In the genomic region with DNA sequence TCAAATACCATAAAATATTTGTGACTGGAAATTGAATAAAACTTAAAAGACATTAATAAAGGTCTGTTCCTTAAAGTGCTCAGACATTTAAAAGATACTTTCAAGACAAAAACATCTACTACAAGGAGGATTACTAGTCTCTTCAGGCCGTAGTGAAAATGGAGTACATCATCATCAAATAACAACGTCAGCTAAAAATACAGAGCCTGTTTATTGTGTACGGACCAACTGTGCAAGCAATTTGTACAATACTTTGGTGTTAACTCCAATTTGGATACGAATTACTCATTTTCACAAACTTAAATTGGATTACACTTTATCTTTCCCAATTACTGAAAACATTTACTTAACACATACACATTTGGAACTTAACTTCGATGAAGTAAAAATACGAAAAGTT, we compare ENCODE assay signal across 8 cellular contexts. TPM values are rescaled to one million over a fixed set of nuclear protein-coding genes. Genes with fewer than 3 reads are reported as not detected.
A peak's percentile ranks its signal among the peaks of the same experiment; 100 is the strongest.
DNase-seq lines count a peak whose midpoint lies in the region; ATAC-seq, FAIRE-seq and TF ChIP-seq lines count a peak whose summit lies in the region.

No MANE protein-coding gene starts in this region.

- no peak overlapping the region for H3K27ac Mint-ChIP-seq in CD4-positive, alpha-beta memory T cell
- H3K27ac Mint-ChIP-seq in naive B cell: no peak overlapping the region

- intact Hi-C loops in CD4-positive, alpha-beta memory T cell (cut with micrococcal nuclease): no loop called here
- intact Hi-C loops in dorsolateral prefrontal cortex (cut with DNase I): loop anchor here in 1 of 2 donors (2.0 kb wide), 1 partner anchor 161 kb away; the partner anchor contains the start of gene RCAN2

- POLR2A ChIA-PET in CD4-positive, alpha-beta memory T cell (lab: Charles Lee; ENCODE audit: partially characterized antibody): no interaction called here

- H3K9me3 Mint-ChIP-seq in CD4-positive, alpha-beta memory T cell: peaks cover 0 to 2% (median 0%) of the 10 kb centered on the region in 8 donors
- no peaks in the 10 kb centered on the region for H3K9me3 Mint-ChIP-seq in naive B cell

- DNase-seq in CD4-positive, alpha-beta memory T cell: no peak
- DNase-seq in LoVo (ENCODE audit: low spot score) (peak; percentile 15), dorsolateral prefrontal cortex (no peak), naive B cell (no peak), frontal cortex (ENCODE audit: low spot score in 2 of 2) (no peak), DMS153 treated with DMSO at 0.1 percent for 48 hours (lab: John Stamatoyannopoulos, UW; ENCODE audit: unreplicated experiment) (no peak), COLO668 (lab: John Stamatoyannopoulos, UW; ENCODE audit: unreplicated experiment) (no peak), omental fat pad (ENCODE audit: low spot score) (no peak)

- peaks cover 17% of the 10 kb centered on the region for H3K4me1 ChIP-seq in CD4-positive, alpha-beta memory T cell (ENCODE audit: insufficient read depth, low read length)

- peak overlapping the region in 6 of 8 donors; percentile 83 to 92 (median 86) for H3K4me3 Mint-ChIP-seq in CD4-positive, alpha-beta memory T cell
- peak overlapping the region in 7 of 8 donors; percentile 81 to 96 (median 88) for H3K4me3 Mint-ChIP-seq in naive B cell

- H3K36me3 Mint-ChIP-seq in CD4-positive, alpha-beta memory T cell: no peaks in the 10 kb centered on the region
- no peaks in the 10 kb centered on the region for H3K36me3 Mint-ChIP-seq in naive B cell

- H3K27me3 ChIP-seq in CD4-positive, alpha-beta memory T cell (ENCODE audit: insufficient read depth, low read length): peaks cover 16% of the 10 kb centered on the region
- no peaks in the 10 kb centered on the region for H3K27me3 ChIP-seq in dorsolateral prefrontal cortex

- H3K27ac ChIP-seq in CD4-positive, alpha-beta memory T cell (ENCODE audit: low read depth, low read length): no peak overlapping the region
- H3K27ac ChIP-seq in dorsolateral prefrontal cortex: peak overlapping the region in 2 of 59 donors; percentile 19 to 95

- peaks cover 25 to 29% of the 10 kb centered on the region in 2 donors for H3K27me3 Mint-ChIP-seq in CD4-positive, alpha-beta memory T cell
- H3K27me3 Mint-ChIP-seq in naive B cell: peaks cover 25 to 51% (median 44%) of the 10 kb centered on the region in 3 donors

- no peak for FAIRE-seq in frontal cortex (lab: Jason Lieb, UNC)

- H3K4me3 ChIP-seq in CD4-positive, alpha-beta memory T cell (ENCODE audit: low read length in 2 of 2): no peak overlapping the region
- peak overlapping the region in 58 of 59 donors; percentile 60 to 99 (median 90) for H3K4me3 ChIP-seq in dorsolateral prefrontal cortex

- CTCF ChIA-PET in CD4-positive, alpha-beta memory T cell (lab: Charles Lee; ENCODE audit: partially characterized antibody): no interaction called here

- no peaks in the 10 kb centered on the region for H3K36me3 ChIP-seq in CD4-positive, alpha-beta memory T cell (ENCODE audit: insufficient read depth, low read length)

- no peak for ATAC-seq in naive B cell (ENCODE audit: low read depth in 2 of 2)
- no peak for ATAC-seq in omental fat pad (ENCODE audit: low FRiP score)

- H3K9me3 ChIP-seq in CD4-positive, alpha-beta memory T cell (ENCODE audit: control insufficient read depth in 1 of 2, low read length in 2 of 2): no peaks in the 10 kb centered on the region

- TF ChIP-seq CTCF in dorsolateral prefrontal cortex (IDR thresholded peaks at IDR 0.05 in 54 of 56, conservative IDR thresholded peaks at IDR 0.05 in 2 of 56; ENCODE audit: low read depth in 1 of 56, partially characterized antibody in 56 of 56) (no peak), omental fat pad (IDR thresholded peaks at IDR 0.05) (no peak)

- peaks cover 12 to 17% (median 14%) of the 10 kb centered on the region in 4 donors for H3K4me1 Mint-ChIP-seq in CD4-positive, alpha-beta memory T cell
- H3K4me1 Mint-ChIP-seq in naive B cell: peaks cover 10 to 13% (median 12%) of the 10 kb centered on the region in 3 donors

RNA-seq across cellular contexts. Expression of gene CYP39A1, which starts 0.9 kb away (rescaled TPM):
- total RNA-seq in CD4-positive, alpha-beta memory T cell: not detected
- polyA plus RNA-seq in CD4-positive, alpha-beta memory T cell: not detected
- 1 to 10 TPM in 97 of 120 experiments, under 1 TPM in 23; 0.42 to 8.4 (median 1.6) TPM for total RNA-seq in dorsolateral prefrontal cortex
- not detected for polyA plus RNA-seq in naive B cell (ENCODE audit: low read depth in 6 of 6)
- 2.9 TPM for total RNA-seq in frontal cortex
- 10 to 100 TPM in 1 of 4 donors, 1 to 10 TPM in 3; 2.8 to 13.1 (median 5.4) TPM for total RNA-seq in omental fat pad

RNA-seq across cellular contexts. Expression of gene SLC25A27, which starts 1.0 kb away (rescaled TPM):
- total RNA-seq in CD4-positive, alpha-beta memory T cell: 1 to 10 TPM; 2.3 to 2.6 TPM
- not detected for polyA plus RNA-seq in CD4-positive, alpha-beta memory T cell
- 100 to 1,000 TPM in 19 of 120 experiments, 10 to 100 TPM in 101; 49.4 to 116 (median 85.1) TPM for total RNA-seq in dorsolateral prefrontal cortex
- polyA plus RNA-seq in naive B cell (ENCODE audit: low read depth in 6 of 6): not detected
- 30.2 TPM for total RNA-seq in frontal cortex
- total RNA-seq in omental fat pad: 10 to 100 TPM; 10.1 to 39.6 (median 27.9) TPM

RNA-seq across cellular contexts. Expression of gene TDRD6, which starts 35.9 kb away (rescaled TPM):
- total RNA-seq in CD4-positive, alpha-beta memory T cell: under 1 TPM in 1 of 2 experiments, not detected in 1; 0.25 TPM
- polyA plus RNA-seq in CD4-positive, alpha-beta memory T cell: not detected
- 1 to 10 TPM; 1.6 to 9.1 (median 4.2) TPM for total RNA-seq in dorsolateral prefrontal cortex
- polyA plus RNA-seq in naive B cell (ENCODE audit: low read depth in 6 of 6): not detected
- 0.41 TPM for total RNA-seq in frontal cortex
- total RNA-seq in omental fat pad: 1 to 10 TPM in 1 of 4 donors, under 1 TPM in 3; 0.12 to 1.6 (median 0.59) TPM

Comparison
In these comparisons a context has a peak if more than half of its experiments do, and no peak if none do; other contexts are left out.
1. H3K4me3 ChIP-seq: peak in dorsolateral prefrontal cortex (58 of 59); none in CD4-positive, alpha-beta memory T cell (0 of 2).